15 cellular contexts compared by ENCODE assay signal in the genomic region with DNA sequence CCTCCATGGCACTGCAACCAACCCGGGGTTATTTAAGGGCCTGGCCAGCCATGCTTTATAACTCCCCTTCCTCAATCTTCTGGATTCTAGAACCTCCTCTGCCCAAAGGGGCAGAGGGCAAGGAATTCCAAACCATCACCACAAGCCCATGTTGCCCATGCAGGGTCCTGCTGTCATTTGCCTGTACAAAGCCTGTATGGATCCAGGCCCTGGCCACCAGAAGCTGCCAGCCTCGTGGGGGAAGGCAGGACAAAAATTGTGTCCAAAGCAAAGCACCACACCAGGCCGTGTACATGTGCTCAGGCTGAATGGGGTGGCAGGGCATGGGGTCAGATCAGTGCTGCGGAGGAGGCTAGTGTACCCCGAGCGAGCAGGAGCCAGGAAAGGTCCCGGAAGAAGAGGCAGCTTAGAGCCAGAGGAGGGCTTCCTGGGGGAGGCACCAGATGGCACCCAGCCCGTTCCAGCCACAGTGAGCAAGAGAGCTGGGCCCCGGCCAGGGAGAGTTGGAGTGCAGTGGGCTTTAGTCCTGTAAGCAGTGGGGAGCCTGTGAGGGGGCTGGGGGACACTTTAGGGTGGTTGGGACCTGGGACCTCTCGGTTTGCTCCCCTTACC. TPM values are rescaled to one million over a fixed set of nuclear protein-coding genes. Genes with fewer than 3 reads are reported as not detected.
A peak's percentile ranks its signal among the peaks of the same experiment; 100 is the strongest.
DNase-seq lines count a peak whose midpoint lies in the region; ATAC-seq and TF ChIP-seq lines count a peak whose summit lies in the region.
"Had no signal": no experiment of that assay in that cellular context is flagged by ENCODE, and none has a peak within 500 bp of the region (broad histone marks: within the 10 kb centered on the region; RNA-seq: fewer than 3 reads in every experiment).

No MANE protein-coding gene starts in this region.

- H3K9me2 ChIP-seq in OCI-LY7 (ENCODE audit: insufficient read depth, low read length) (no peaks in the 10 kb centered on the region), hepatocyte (replicated peaks; ENCODE audit: insufficient read depth) (no peaks in the 10 kb centered on the region)

- no peak overlapping the region for H3K4me2 ChIP-seq in OCI-LY7 (ENCODE audit: low read length)
- H3K4me2 ChIP-seq in hepatocyte, result no peak overlapping the region

- peak overlapping the region; percentile 65 for H3K27ac ChIP-seq in Panc1 (ENCODE audit: low read length)
- H3K27ac ChIP-seq in temporal lobe (ENCODE audit: low read depth, low read length), result peak overlapping the region; percentile 85
- H3K27ac ChIP-seq in OCI-LY7 (ENCODE audit: low read depth, low read length, poor library complexity, severe bottlenecking), result no peak overlapping the region
- H3K27ac ChIP-seq in hepatocyte, result no peak overlapping the region
- H3K27ac ChIP-seq: foreskin keratinocyte had no signal

- DNase-seq in Panc1 (ENCODE audit: low read depth, low spot score) (no peak), memory B cell (ENCODE audit: low spot score in 2 of 2) (no peak), OCI-LY7 (ENCODE audit: low spot score) (no peak), amygdala (lab: John Stamatoyannopoulos, UW) (no peak), hepatocyte (ENCODE audit: low spot score) (no peak)
- no peak for DNase-seq in central memory CD8-positive, alpha-beta T cell (ENCODE audit: low spot score in 2 of 2)
- DNase-seq: activated naive CD8-positive, alpha-beta T cell treated with anti-CD3 and anti-CD28 coated beads for 36 hours; foreskin keratinocyte; kidney glomerular epithelial cell; NCI-H1436; NCI-H510A; SHP77 had no signal

- H3K4me1 ChIP-seq in Panc1 (ENCODE audit: control insufficient read depth, insufficient read depth, low read length) (peaks cover 93% of the 10 kb centered on the region), OCI-LY7 (ENCODE audit: insufficient read depth, low read length, poor library complexity, severe bottlenecking) (no peaks in the 10 kb centered on the region), hepatocyte (ENCODE audit: insufficient read depth) (no peaks in the 10 kb centered on the region)
- H3K4me1 ChIP-seq: foreskin keratinocyte had no signal

- CTCF ChIA-PET in Panc1 (lab: Charles Lee) (no interaction called here), OCI-LY7 (lab: Charles Lee; ENCODE audit: unreplicated experiment) (no interaction called here)

- ATAC-seq in Panc1 (no peak), memory B cell (ENCODE audit: low read depth) (no peak)
- no peak for ATAC-seq in central memory CD8-positive, alpha-beta T cell (replicated peaks; ENCODE audit: extremely low read depth, poor library complexity, severe bottlenecking)
- ATAC-seq: foreskin keratinocyte had no signal

- no peaks in the 10 kb centered on the region for H3K9me3 Mint-ChIP-seq in central memory CD8-positive, alpha-beta T cell
- no peaks in the 10 kb centered on the region for H3K9me3 Mint-ChIP-seq in memory B cell
- H3K9me3 Mint-ChIP-seq: activated naive CD8-positive, alpha-beta T cell treated with anti-CD3 and anti-CD28 coated beads for 36 hours; IgD-negative memory B cell had no signal

- BruUV-seq in Panc1 (replicated peaks; lab: Mats Ljungman, UMichigan) (no TSS peak), OCI-LY7 (replicated peaks; lab: Mats Ljungman, UMichigan) (no TSS peak)

- H3K4me3 ChIP-seq in Panc1 (ENCODE audit: low read depth in 2 of 2, low read length in 2 of 2), result no peak overlapping the region
- no peak overlapping the region for H3K4me3 ChIP-seq in OCI-LY7 (ENCODE audit: low read depth, low read length, poor library complexity, severe bottlenecking)
- no peak overlapping the region for H3K4me3 ChIP-seq in hepatocyte

- H3K79me2 ChIP-seq in OCI-LY7 (ENCODE audit: insufficient read depth, low read depth, low read length), result no peaks in the 10 kb centered on the region
- H3K79me2 ChIP-seq in hepatocyte, result peaks cover 54% of the 10 kb centered on the region

- peak overlapping the region; percentile 69 for H3K27ac Mint-ChIP-seq in central memory CD8-positive, alpha-beta T cell (ENCODE audit: low read depth)
- H3K27ac Mint-ChIP-seq in memory B cell, result peak overlapping the region; percentile 69
- H3K27ac Mint-ChIP-seq: activated naive CD8-positive, alpha-beta T cell treated with anti-CD3 and anti-CD28 coated beads for 36 hours; IgD-negative memory B cell had no signal

- POLR2A ChIA-PET in Panc1 (lab: Charles Lee), result no interaction called here
- POLR2A ChIA-PET in OCI-LY7 (lab: Charles Lee), result interaction anchor here (0.6 kb wide), 1 partner anchor 199 kb away, joined by 3 read pairs; no protein-coding TSS in a partner anchor

- WGBS in hepatocyte (ENCODE audit: low lambda C conversion rate, missing lambda C conversion rate), result 95% methylated on average over 10 of the region's 10 CpGs

- TF ChIP-seq CTCF in Panc1 (IDR thresholded peaks at IDR 0.05) (no peak), OCI-LY7 (conservative IDR thresholded peaks at IDR 0.05; ENCODE audit: low read length) (no peak), hepatocyte (IDR thresholded peaks at IDR 0.05; ENCODE audit: poor library complexity) (no peak)

- H2AFZ ChIP-seq in OCI-LY7 (ENCODE audit: low read length) (no peak overlapping the region), hepatocyte (no peak overlapping the region)

- in situ Hi-C loops in Panc1 (cut with HindIII; ENCODE audit: low pct_unique_long_range_greater_than_20kb, low sequenced_read_pairs), result no loop called here

- H3K4me3 Mint-ChIP-seq in central memory CD8-positive, alpha-beta T cell, result no peak overlapping the region
- no peak overlapping the region for H3K4me3 Mint-ChIP-seq in memory B cell
- H3K4me3 Mint-ChIP-seq: activated naive CD8-positive, alpha-beta T cell treated with anti-CD3 and anti-CD28 coated beads for 36 hours; IgD-negative memory B cell had no signal

- H3K27me3 ChIP-seq in Panc1 (ENCODE audit: control insufficient read depth, insufficient read depth, low read length) (no peaks in the 10 kb centered on the region), hepatocyte (no peaks in the 10 kb centered on the region)
- H3K27me3 ChIP-seq: foreskin keratinocyte had no signal

- no peaks in the 10 kb centered on the region for H3K9me3 ChIP-seq in Panc1 (ENCODE audit: control insufficient read depth, insufficient read depth, low read depth, low read length)
- H3K9me3 ChIP-seq in OCI-LY7 (ENCODE audit: low read length), result no peaks in the 10 kb centered on the region
- H3K9me3 ChIP-seq in hepatocyte (ENCODE audit: low read depth), result no peaks in the 10 kb centered on the region

- no peaks in the 10 kb centered on the region for H4K20me1 ChIP-seq in OCI-LY7 (ENCODE audit: insufficient read depth, low read length)
- no peaks in the 10 kb centered on the region for H4K20me1 ChIP-seq in hepatocyte (ENCODE audit: insufficient read depth, poor library complexity, severe bottlenecking)

- H3K27me3 Mint-ChIP-seq in central memory CD8-positive, alpha-beta T cell, result no peaks in the 10 kb centered on the region
- H3K27me3 Mint-ChIP-seq in memory B cell, result no peaks in the 10 kb centered on the region
- H3K27me3 Mint-ChIP-seq: activated naive CD8-positive, alpha-beta T cell treated with anti-CD3 and anti-CD28 coated beads for 36 hours; IgD-negative memory B cell had no signal

- peaks cover 32% of the 10 kb centered on the region for H3K36me3 Mint-ChIP-seq in central memory CD8-positive, alpha-beta T cell (ENCODE audit: insufficient read depth)
- peaks cover 24% of the 10 kb centered on the region for H3K36me3 Mint-ChIP-seq in memory B cell
- H3K36me3 Mint-ChIP-seq: IgD-negative memory B cell had no signal

- H3K36me3 ChIP-seq in Panc1 (ENCODE audit: control insufficient read depth, insufficient read depth, low read length), result peaks cover 92% of the 10 kb centered on the region
- H3K36me3 ChIP-seq in OCI-LY7 (ENCODE audit: insufficient read depth, low read length), result peaks cover 50% of the 10 kb centered on the region; the same call in 1 of the 2 replicates
- H3K36me3 ChIP-seq in hepatocyte (replicated peaks; ENCODE audit: insufficient read depth, low read depth), result no peaks in the 10 kb centered on the region

- H3K4me1 Mint-ChIP-seq in central memory CD8-positive, alpha-beta T cell, result peaks cover 17% of the 10 kb centered on the region
- H3K4me1 Mint-ChIP-seq in memory B cell, result peaks cover 3% of the 10 kb centered on the region
- H3K4me1 Mint-ChIP-seq: activated naive CD8-positive, alpha-beta T cell treated with anti-CD3 and anti-CD28 coated beads for 36 hours; IgD-negative memory B cell had no signal

- intact Hi-C loops in Panc1 (cut with micrococcal nuclease; ENCODE audit: unreplicated experiment), result no loop called here
- intact Hi-C loops in OCI-LY7 (cut with micrococcal nuclease; ENCODE audit: unreplicated experiment), result no loop called here

RNA-seq across cellular contexts. Expression of gene CAPN12, which starts 35.8 kb away (rescaled TPM):
- total RNA-seq in Panc1 (2021; ENCODE audit: unreplicated experiment) (58.5 TPM), temporal lobe (0.25 TPM), OCI-LY7 (2022) (2.6 and 3.7 TPM in 2 replicates), hepatocyte (12.5 and 26.6 TPM in 2 replicates)
- polyA plus RNA-seq in Panc1 (2012; ENCODE audit: insufficient read length), result 81.4 TPM
- 1.2 and 2.9 TPM in 2 replicates for total RNA-seq in OCI-LY7 (2014; rRNA removed; shearing (Covaris generic))
- 24.3 and 38.9 TPM in 2 replicates for polyA plus RNA-seq in hepatocyte
- total RNA-seq: dermis microvascular lymphatic vessel endothelial cell had no signal

Comparison
In these comparisons a context has a peak if more than half of its experiments do, and no peak if none do; other contexts are left out.
1. H3K27ac ChIP-seq: peak in Panc1 (single experiment) and temporal lobe (single experiment); none in OCI-LY7 (single experiment) and hepatocyte (single experiment).